14 cellular contexts compared by ENCODE assay signal in genomic region chr19:676007-676342, GRCh38. TPM values are rescaled to one million over a fixed set of nuclear protein-coding genes. Genes with fewer than 3 reads are reported as not detected.
DNase-seq lines count a peak whose midpoint lies in the region; FAIRE-seq and TF ChIP-seq lines count a peak whose summit lies in the region.
"Had no signal": no experiment of that assay in that cellular context is flagged by ENCODE, and none has a peak within 500 bp of the region (broad histone marks: within the 10 kb centered on the region; RNA-seq: fewer than 3 reads in every experiment).

No MANE protein-coding gene starts in this region.

- H3K9me1 ChIP-seq in keratinocyte (ENCODE audit: control insufficient read depth, extremely low read depth, insufficient read depth, low read length), result peaks cover 2% of the 10 kb centered on the region

- H3K4me2 ChIP-seq in GM23248 (ENCODE audit: unreplicated experiment) (peak overlapping the region; percentile 28), keratinocyte (ENCODE audit: control insufficient read depth, extremely low read depth, insufficient read depth, low read depth, low read length) (peak overlapping the region; percentile 73)

- H3K27ac ChIP-seq in GM23248 (no peak overlapping the region), keratinocyte (ENCODE audit: control insufficient read depth, insufficient read depth, low read length) (no peak overlapping the region), stomach (peak overlapping the region in 4 of 5 donors; percentile 54 to 98 (median 82))
- H3K27ac ChIP-seq: HL-60 had no signal

- H3K36me3 ChIP-seq in GM23248 (ENCODE audit: low read depth) (no peaks in the 10 kb centered on the region), keratinocyte (ENCODE audit: control insufficient read depth in 2 of 2, extremely low read depth in 1 of 2, insufficient read depth in 2 of 2, low read length in 2 of 2) (peaks cover 7 to 18% of the 10 kb centered on the region in 2 experiments), stomach (no peaks in the 10 kb centered on the region)

- H3K9ac ChIP-seq in GM23248 (peak overlapping the region; percentile 84; the same call in 1 of the 2 replicates), keratinocyte (ENCODE audit: control insufficient read depth, extremely low read depth, insufficient read depth, low read length) (peak overlapping the region; percentile 99)

- dilution Hi-C loops in keratinocyte (cut with MboI; ENCODE audit: extremely low pct_ligation_motif_present, low sequenced_read_pairs), result no loop called here

- no peaks in the 10 kb centered on the region for H3K9me2 ChIP-seq in GM23248 (ENCODE audit: insufficient read depth)

- no peak for TF ChIP-seq POLR2A in stomach (IDR thresholded peaks at IDR 0.05)
- no peak for TF ChIP-seq POLR2A in GM12892 (IDR thresholded peaks at IDR 0.05; ENCODE audit: low read depth, low read length)

- H3K27me3 ChIP-seq in GM23248 (replicated peaks; ENCODE audit: insufficient read depth) (no peaks in the 10 kb centered on the region), keratinocyte (ENCODE audit: control insufficient read depth, extremely low read depth, insufficient read depth, low read length) (no peaks in the 10 kb centered on the region), stomach (peaks cover 0 to 42% (median 11%) of the 10 kb centered on the region in 3 donors)

- no peaks in the 10 kb centered on the region for H4K20me1 ChIP-seq in GM23248 (ENCODE audit: insufficient read depth)
- H4K20me1 ChIP-seq in keratinocyte (ENCODE audit: control insufficient read depth, extremely low read depth, insufficient read depth, low read length), result peaks cover 12% of the 10 kb centered on the region

- intact Hi-C loops in stomach (cut with DNase I; ENCODE audit: low total_unique reads), result no loop called here

- H3K4me1 ChIP-seq in GM23248 (ENCODE audit: insufficient read depth) (peaks cover 5% of the 10 kb centered on the region; the same call in 1 of the 2 replicates), keratinocyte (ENCODE audit: control insufficient read depth, extremely low read depth, insufficient read depth, low read length) (peaks cover 26% of the 10 kb centered on the region), stomach (peaks cover 31 to 48% (median 45%) of the 10 kb centered on the region in 4 donors)

- no peak for TF ChIP-seq EP300 in stomach (IDR thresholded peaks at IDR 0.05)

- H3K79me2 ChIP-seq in GM23248 (ENCODE audit: insufficient read depth), result peaks cover 19% of the 10 kb centered on the region; the same call in 1 of the 2 replicates
- H3K79me2 ChIP-seq in keratinocyte (ENCODE audit: control insufficient read depth, insufficient read depth, low read length), result peaks cover 23% of the 10 kb centered on the region

- H3K4me3 ChIP-seq in GM23248 (peak overlapping the region; percentile 78), astrocyte of the spinal cord (ENCODE audit: low read depth, low read length) (peak overlapping the region; percentile 30), keratinocyte (ENCODE audit: control insufficient read depth in 2 of 3, extremely low read depth in 1 of 3, insufficient read depth in 2 of 3, low read depth in 1 of 3, low read length in 3 of 3) (peak overlapping the region; percentile 49 to 76 (median 54)), stomach (peak overlapping the region; percentile 48 to 59 (median 54))

- H3K9me3 ChIP-seq in GM23248 (ENCODE audit: low read depth) (no peaks in the 10 kb centered on the region), keratinocyte (ENCODE audit: control insufficient read depth, low read depth, low read length) (no peaks in the 10 kb centered on the region), stomach (no peaks in the 10 kb centered on the region)

- no peak for DNase-seq in GM23248
- DNase-seq in astrocyte of the spinal cord (ENCODE audit: low read depth, low spot score), result no peak
- DNase-seq in keratinocyte (ENCODE audit: low read depth, low spot score), result no peak
- DNase-seq in stomach, result no peak
- DNase-seq in middle frontal gyrus (ENCODE audit: extremely low spot score, low spot score), result no peak
- no peak for DNase-seq in HuH-7 (ENCODE audit: low spot score)
- DNase-seq in retina, result no peak
- no peak for DNase-seq in GM12892 (ENCODE audit: insufficient read length)
- DNase-seq: activated CD4-positive, alpha-beta T cell treated with anti-CD3 and anti-CD28 coated beads for 36 hours; NCI-H1930; stimulated activated CD4-positive, alpha-beta T cell treated with anti-CD3 and anti-CD28 coated beads, Interleukin-2, amount 100 ng/mL, for 24 hours had no signal

- TF ChIP-seq CTCF in astrocyte of the spinal cord (IDR thresholded peaks at IDR 0.05; ENCODE audit: low read depth, low read length) (no peak), keratinocyte (optimal IDR thresholded peaks at IDR 0.05 in 1 of 3, IDR thresholded peaks at IDR 0.05 in 1 of 3, conservative IDR thresholded peaks at IDR 0.05 in 1 of 3; ENCODE audit: extremely low read depth in 1 of 3, insufficient read depth in 2 of 3, low read length in 3 of 3) (no peak), stomach (IDR thresholded peaks at IDR 0.05) (no peak)

- FAIRE-seq in keratinocyte (lab: Jason Lieb, UNC) (no peak), GM12892 (lab: Jason Lieb, UNC) (no peak)

- H3F3A ChIP-seq in GM23248 (ENCODE audit: insufficient read depth), result no peaks in the 10 kb centered on the region; the same call in 1 of the 2 replicates

- H2AFZ ChIP-seq in GM23248 (no peak overlapping the region), keratinocyte (ENCODE audit: control insufficient read depth, low read length) (peak overlapping the region; percentile 19)

- WGBS in GM23248 (ENCODE audit: low coverage in 1 of 2, low lambda C conversion rate in 2 of 2, missing lambda C conversion rate in 2 of 2), 2 experiments, result 3 to 13% methylated on average over 5 to 32 of the region's 32 CpGs
- 5 to 12% (median 8%) methylated on average over 21 to 32 of the region's 32 CpGs for WGBS in stomach, 5 donors

- in situ Hi-C loops in GM23248 (cut with MboI), result no loop called here
- in situ Hi-C loops in astrocyte of the spinal cord (cut with HindIII; ENCODE audit: low sequenced_read_pairs), result no loop called here

RNA-seq across cellular contexts. Expression of gene FSTL3, which starts 0.2 kb away (rescaled TPM):
- 97.3 and 100 TPM in 2 replicates for total RNA-seq in GM23248 (2014; rRNA removed; shearing (Covaris generic))
- polyA plus RNA-seq in GM23248 (2016; fragmentation: Nextera tagmentation; extraction: Ambion mirVana) (39.2 and 41.4 TPM in 2 replicates), keratinocyte (54.4 to 105 TPM (median 66.0 TPM) in 3 replicates), stomach (10 to 100 TPM; 12.5 to 32.8 (median 20.7) TPM)
- 11.7 TPM for polyA plus RNA-seq in keratinocyte (2011; ENCODE audit: low read depth)
- 35.5 and 76.0 TPM in 2 replicates for polyA plus RNA-seq in keratinocyte (2011; cell fraction: cytosol; rRNA removed)
- 185 and 193 TPM in 2 replicates for polyA plus RNA-seq in keratinocyte (2011; cell fraction: nucleus; rRNA removed)
- 101 and 111 TPM in 2 replicates for polyA plus RNA-seq in keratinocyte (2012; ENCODE audit: low replicate concordance)
- polyA minus RNA-seq in keratinocyte, result 38.0 to 68.4 TPM (median 48.9 TPM) in 3 replicates
- 206 TPM for polyA minus RNA-seq in keratinocyte (2011; cell fraction: cytosol; rRNA and poly(A)+ RNA removed)
- 122 and 140 TPM in 2 replicates for polyA minus RNA-seq in keratinocyte (2011; cell fraction: nucleus; rRNA and poly(A)+ RNA removed)
- 100 to 1,000 TPM in 1 of 5 donors, 10 to 100 TPM in 4; 12.3 to 136 (median 62.9) TPM for total RNA-seq in stomach
- 22.5 TPM for polyA plus RNA-seq in GM12892 (2012; ENCODE audit: missing spikeins)

RNA-seq across cellular contexts. Expression of gene RNF126, which starts 13.0 kb away (rescaled TPM):
- total RNA-seq in GM23248 (2014; rRNA removed; shearing (Covaris generic)), result 71.3 and 72.4 TPM in 2 replicates
- polyA plus RNA-seq in GM23248 (2016; fragmentation: Nextera tagmentation; extraction: Ambion mirVana) (52.7 and 58.5 TPM in 2 replicates), keratinocyte (8.2 to 30.0 TPM (median 14.8 TPM) in 3 replicates), stomach (10 to 100 TPM; 29.9 to 35.1 (median 35.0) TPM)
- 10.8 TPM for polyA plus RNA-seq in keratinocyte (2011; ENCODE audit: low read depth)
- polyA plus RNA-seq in keratinocyte (2011; cell fraction: cytosol; rRNA removed), result 10.0 and 29.0 TPM in 2 replicates
- 17.7 and 30.0 TPM in 2 replicates for polyA plus RNA-seq in keratinocyte (2011; cell fraction: nucleus; rRNA removed)
- 37.0 and 57.0 TPM in 2 replicates for polyA plus RNA-seq in keratinocyte (2012; ENCODE audit: low replicate concordance)
- polyA minus RNA-seq in keratinocyte, result 5.0 to 32.4 TPM (median 8.5 TPM) in 3 replicates
- polyA minus RNA-seq in keratinocyte (2011; cell fraction: cytosol; rRNA and poly(A)+ RNA removed), result 50.3 TPM
- polyA minus RNA-seq in keratinocyte (2011; cell fraction: nucleus; rRNA and poly(A)+ RNA removed), result 18.8 and 19.9 TPM in 2 replicates
- total RNA-seq in stomach, result 100 to 1,000 TPM in 1 of 5 donors, 10 to 100 TPM in 4; 21.1 to 240 (median 65.9) TPM
- 13.0 TPM for polyA plus RNA-seq in GM12892 (2012; ENCODE audit: missing spikeins)

RNA-seq across cellular contexts. Expression of gene PRSS57, which starts 19.3 kb away (rescaled TPM):
- total RNA-seq in GM23248 (2014; rRNA removed; shearing (Covaris generic)), result not detected in 2 replicates
- polyA plus RNA-seq in GM23248 (2016; fragmentation: Nextera tagmentation; extraction: Ambion mirVana) (not detected in 2 replicates), keratinocyte (not detected in 3 replicates), stomach (not detected)
- not detected for polyA plus RNA-seq in keratinocyte (2011; ENCODE audit: low read depth)
- not detected in 2 replicates for polyA plus RNA-seq in keratinocyte (2011; cell fraction: cytosol; rRNA removed)
- not detected in 2 replicates for polyA plus RNA-seq in keratinocyte (2011; cell fraction: nucleus; rRNA removed)
- polyA plus RNA-seq in keratinocyte (2012; ENCODE audit: low replicate concordance), result not detected in 2 replicates
- not detected in 3 replicates for polyA minus RNA-seq in keratinocyte
- polyA minus RNA-seq in keratinocyte (2011; cell fraction: cytosol; rRNA and poly(A)+ RNA removed), result not detected
- polyA minus RNA-seq in keratinocyte (2011; cell fraction: nucleus; rRNA and poly(A)+ RNA removed), result not detected in 2 replicates
- not detected for total RNA-seq in stomach
- polyA plus RNA-seq in GM12892 (2012; ENCODE audit: missing spikeins), result not detected
- total RNA-seq: activated CD4-positive, alpha-beta T cell treated with anti-CD3 and anti-CD28 coated beads for 36 hours; esophagus mucosa; RPMI7951 had no signal

RNA-seq across cellular contexts. Expression of gene PALM, which starts 32.8 kb away (rescaled TPM):
- total RNA-seq in GM23248 (2014; rRNA removed; shearing (Covaris generic)), result 2.5 and 2.7 TPM in 2 replicates
- polyA plus RNA-seq in GM23248 (2016; fragmentation: Nextera tagmentation; extraction: Ambion mirVana), result 0.32 and 0.36 TPM in 2 replicates
- 0.09 to 0.46 TPM in 2 of 3 replicates, not detected in the other for polyA plus RNA-seq in keratinocyte
- polyA plus RNA-seq in keratinocyte (2011; ENCODE audit: low read depth), result 0.55 TPM
- polyA plus RNA-seq in keratinocyte (2011; cell fraction: cytosol; rRNA removed), result 0.27 and 1.5 TPM in 2 replicates
- polyA plus RNA-seq in keratinocyte (2011; cell fraction: nucleus; rRNA removed), result 0.38 and 1.4 TPM in 2 replicates
- polyA plus RNA-seq in keratinocyte (2012; ENCODE audit: low replicate concordance), result 0.19 and 1.4 TPM in 2 replicates
- 0.16 to 0.59 TPM in 2 of 3 replicates, not detected in the other for polyA minus RNA-seq in keratinocyte
- 1.9 TPM for polyA minus RNA-seq in keratinocyte (2011; cell fraction: cytosol; rRNA and poly(A)+ RNA removed)
- polyA minus RNA-seq in keratinocyte (2011; cell fraction: nucleus; rRNA and poly(A)+ RNA removed), result 0.84 and 2.8 TPM in 2 replicates
- 10 to 100 TPM; 12.1 to 88.9 (median 17.5) TPM for total RNA-seq in stomach
- 10 to 100 TPM in 2 of 3 donors, 1 to 10 TPM in 1; 9.8 to 14.8 (median 12.0) TPM for polyA plus RNA-seq in stomach
- 0.49 TPM for polyA plus RNA-seq in GM12892 (2012; ENCODE audit: missing spikeins)
- total RNA-seq: RPMI7951 had no signal

RNA-seq across cellular contexts. Expression of gene FGF22, which starts 36.3 kb away (rescaled TPM):
- total RNA-seq in GM23248 (2014; rRNA removed; shearing (Covaris generic)), result 0.13 and 1.2 TPM in 2 replicates
- polyA plus RNA-seq in GM23248 (2016; fragmentation: Nextera tagmentation; extraction: Ambion mirVana) (not detected in 2 replicates), keratinocyte (0.05 TPM in 1 of 3 replicates, not detected in the others), stomach (under 1 TPM; 0.37 to 0.76 (median 0.48) TPM)
- 1.0 TPM for polyA plus RNA-seq in keratinocyte (2011; ENCODE audit: low read depth)
- polyA plus RNA-seq in keratinocyte (2011; cell fraction: cytosol; rRNA removed), result not detected in 2 replicates
- polyA plus RNA-seq in keratinocyte (2011; cell fraction: nucleus; rRNA removed), result 0.13 and 0.17 TPM in 2 replicates
- 0.76 TPM in 1 of 2 replicates, not detected in the other for polyA plus RNA-seq in keratinocyte (2012; ENCODE audit: low replicate concordance)
- not detected in 3 replicates for polyA minus RNA-seq in keratinocyte
- not detected for polyA minus RNA-seq in keratinocyte (2011; cell fraction: cytosol; rRNA and poly(A)+ RNA removed)
- polyA minus RNA-seq in keratinocyte (2011; cell fraction: nucleus; rRNA and poly(A)+ RNA removed), result not detected in 2 replicates
- under 1 TPM in 1 of 5 donors, not detected in 4; 0.45 TPM for total RNA-seq in stomach
- polyA plus RNA-seq in GM12892 (2012; ENCODE audit: missing spikeins), result 0.17 TPM
- total RNA-seq: activated CD4-positive, alpha-beta T cell treated with anti-CD3 and anti-CD28 coated beads for 36 hours; RPMI7951 had no signal

Comparison
In these comparisons a context has a peak if more than half of its experiments do, and no peak if none do; other contexts are left out.
1. H3K27ac ChIP-seq: peak in stomach (4 of 5); none in GM23248 (single experiment) and keratinocyte (single experiment).
2. Peak in every context shown above with its lines, with median percentiles within 50 percentile points of each other: H3K4me3 ChIP-seq.